In the genomic region with DNA sequence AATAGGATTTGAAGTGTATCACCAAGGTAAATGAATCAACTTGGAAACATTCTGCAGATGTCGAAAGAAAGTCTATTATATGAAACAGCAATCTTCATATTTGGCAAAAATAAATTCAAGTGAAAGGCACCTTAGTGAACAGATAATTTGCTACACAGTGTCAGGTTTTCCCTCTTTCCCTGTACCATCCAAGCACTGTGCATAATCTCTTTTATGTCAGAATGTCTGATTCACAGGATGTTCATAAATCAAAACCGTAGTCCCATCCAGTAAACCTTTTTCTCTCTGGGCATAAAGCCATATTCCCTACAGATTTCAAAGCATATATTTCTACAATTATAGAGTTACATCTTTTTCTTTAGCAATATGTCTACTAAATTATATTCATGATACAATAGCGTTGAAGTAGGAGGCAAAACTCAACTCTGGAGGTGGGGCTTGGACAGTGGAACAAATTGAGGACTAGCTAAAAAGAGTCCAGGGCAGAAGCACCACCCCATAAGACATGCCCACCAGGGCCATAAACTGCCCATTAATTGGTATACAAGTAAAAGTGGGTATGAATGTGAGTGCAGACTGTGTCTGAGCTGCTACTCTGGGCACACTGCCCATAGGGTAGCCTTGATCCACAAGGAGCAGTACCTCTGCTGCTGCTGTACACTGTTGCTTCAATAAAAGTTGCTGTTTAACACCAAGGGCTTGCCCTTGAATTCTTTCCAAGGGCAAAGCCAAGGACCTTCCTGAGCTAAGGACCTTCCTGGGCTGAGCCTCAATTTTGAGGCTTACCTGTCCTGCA, we compare ENCODE assay signal across 20 cellular contexts.
"Had no signal": no experiment of that assay in that cellular context is flagged by ENCODE, and none has a peak within 500 bp of the region (broad histone marks: within the 10 kb centered on the region; RNA-seq: fewer than 3 reads in every experiment).

No MANE protein-coding gene starts in this region.

- ATAC-seq: mucosa of descending colon; naive thymus-derived CD4-positive, alpha-beta T cell; natural killer cell treated with Interleukin-12 subunit alpha and Interleukin-12 subunit beta and Interleukin-15 and Interleukin-18, amount 100 ng/mL, for 72 hours; right cardiac atrium; sciatic nerve; stimulated activated effector memory CD8-positive, alpha-beta T cell treated with anti-CD3 and anti-CD28 coated beads, Interleukin-12 subunit alpha, Interleukin-12 subunit beta, amount 100 ng/mL, for 72 hours; stimulated activated naive CD8-positive, alpha-beta T cell treated with anti-CD3 and anti-CD28 coated beads, Interleukin-15, amount 100 ng/mL, for 72 hours; upper lobe of right lung had no signal

- H3K36me3 Mint-ChIP-seq: naive thymus-derived CD4-positive, alpha-beta T cell; natural killer cell treated with Interleukin-12 subunit alpha and Interleukin-12 subunit beta and Interleukin-15 and Interleukin-18, amount 100 ng/mL, for 72 hours; stimulated activated effector memory CD8-positive, alpha-beta T cell treated with anti-CD3 and anti-CD28 coated beads, Interleukin-12 subunit alpha, Interleukin-12 subunit beta, amount 100 ng/mL, for 72 hours had no signal

- H3K27ac Mint-ChIP-seq: naive thymus-derived CD4-positive, alpha-beta T cell; natural killer cell treated with Interleukin-12 subunit alpha and Interleukin-12 subunit beta and Interleukin-15 and Interleukin-18, amount 100 ng/mL, for 72 hours; progenitor cell of endocrine pancreas; stimulated activated effector memory CD8-positive, alpha-beta T cell treated with anti-CD3 and anti-CD28 coated beads, Interleukin-12 subunit alpha, Interleukin-12 subunit beta, amount 100 ng/mL, for 72 hours; stimulated activated naive CD8-positive, alpha-beta T cell treated with anti-CD3 and anti-CD28 coated beads, Interleukin-15, amount 100 ng/mL, for 72 hours had no signal

- H3K4me1 Mint-ChIP-seq: stimulated activated effector memory CD8-positive, alpha-beta T cell treated with anti-CD3 and anti-CD28 coated beads, Interleukin-12 subunit alpha, Interleukin-12 subunit beta, amount 100 ng/mL, for 72 hours; stimulated activated naive CD8-positive, alpha-beta T cell treated with anti-CD3 and anti-CD28 coated beads, Interleukin-15, amount 100 ng/mL, for 72 hours had no signal

- H3K9me3 Mint-ChIP-seq: natural killer cell treated with Interleukin-12 subunit alpha and Interleukin-12 subunit beta and Interleukin-15 and Interleukin-18, amount 100 ng/mL, for 72 hours; stimulated activated effector memory CD8-positive, alpha-beta T cell treated with anti-CD3 and anti-CD28 coated beads, Interleukin-12 subunit alpha, Interleukin-12 subunit beta, amount 100 ng/mL, for 72 hours had no signal

- H3K4me3 Mint-ChIP-seq: naive thymus-derived CD4-positive, alpha-beta T cell; natural killer cell treated with Interleukin-12 subunit alpha and Interleukin-12 subunit beta and Interleukin-15 and Interleukin-18, amount 100 ng/mL, for 72 hours; stimulated activated effector memory CD8-positive, alpha-beta T cell treated with anti-CD3 and anti-CD28 coated beads, Interleukin-12 subunit alpha, Interleukin-12 subunit beta, amount 100 ng/mL, for 72 hours; stimulated activated naive CD8-positive, alpha-beta T cell treated with anti-CD3 and anti-CD28 coated beads, Interleukin-15, amount 100 ng/mL, for 72 hours had no signal

- DNase-seq: islet precursor cell; left ventricle myocardium inferior; midbrain; mucosa of descending colon; naive thymus-derived CD4-positive, alpha-beta T cell; ovary; retina; right cardiac atrium; stimulated activated CD4-positive, alpha-beta T cell treated with anti-CD3 and anti-CD28 coated beads, Interleukin-12 subunit alpha, Interleukin-12 subunit beta, amount 100 ng/mL, for 4 hours; stimulated activated CD4-positive, alpha-beta T cell treated with anti-CD3 and anti-CD28 coated beads, Interleukin-15, amount 100 ng/mL, for 24 hours; stimulated activated CD4-positive, alpha-beta T cell treated with anti-CD3 and anti-CD28 coated beads, Interleukin-4, amount 100 ng/mL, for 24 hours; stimulated activated naive CD4-positive, alpha-beta T cell; stimulated activated naive CD8-positive, alpha-beta T cell treated with anti-CD3 and anti-CD28 coated beads, Interleukin-15, amount 100 ng/mL, for 72 hours; tibial artery; trophoblast cell; upper lobe of right lung had no signal

- H3K27me3 Mint-ChIP-seq: progenitor cell of endocrine pancreas had no signal
